In genomic region chr9:82012255-82012654, GRCh38 we compare ENCODE assay signal across 38 cellular contexts. TPM values are rescaled to one million over a fixed set of nuclear protein-coding genes. Genes with fewer than 3 reads are reported as not detected.
"Had no signal": no experiment of that assay in that cellular context is flagged by ENCODE, and none has a peak within 500 bp of the region (broad histone marks: within the 10 kb centered on the region; RNA-seq: fewer than 3 reads in every experiment).

No MANE protein-coding gene starts in this region.

- H3K9me3 ChIP-seq: MG63 had no signal

- DNase-seq: Karpas-422, Kasumi-1, KG1, MG63, MM.1S, MV-4-11, NCI-H1048, NCI-H1092, NCI-H1092 treated with DMSO at 0.1 percent for 48 hours, NCI-H1105, NCI-H1105 treated with DMSO at 0.1 percent for 48 hours, NCI-H1417, NCI-H1417 treated with DMSO at 0.1 percent for 48 hours, NCI-H1436, NCI-H1436 treated with DMSO at 0.1 percent for 48 hours, NCI-H146, NCI-H1694, NCI-H1694 treated with DMSO at 0.1 percent for 48 hours, NCI-H187, NCI-H187 treated with DMSO at 0.1 percent for 48 hours, NCI-H1930, NCI-H2029, NCI-H2029 treated with DMSO at 0.1 percent for 48 hours, NCI-H2081, NCI-H2081 treated with DMSO at 0.1 percent for 48 hours, NCI-H2107, NCI-H2171, NCI-H2171 treated with DMSO at 0.1 percent for 48 hours, NCI-H2227 treated with DMSO at 0.1 percent for 48 hours, NCI-H226, NCI-H345, NCI-H446, NCI-H446 treated with DMSO at 0.1 percent for 48 hours had no signal

- H3K4me3 ChIP-seq: MG63 had no signal

- H3K27me3 ChIP-seq: MG63 had no signal

- H3K27ac ChIP-seq: KMS-11 had no signal

- H3K36me3 ChIP-seq: MG63 had no signal

RNA-seq across cellular contexts. Expression of gene SPATA31D1, which starts 23.7 kb away (rescaled TPM):
- total RNA-seq: LHCN-M2, M059J, MCF 10A, NCI-H460 had no signal
